17 cellular contexts compared by ENCODE assay signal in genomic region chr2:238247002-238247822, GRCh38. TPM values are rescaled to one million over a fixed set of nuclear protein-coding genes. Genes with fewer than 3 reads are reported as not detected.
DNase-seq lines count a peak whose midpoint lies in the region; ATAC-seq and TF ChIP-seq lines count a peak whose summit lies in the region.
"Had no signal": no experiment of that assay in that cellular context is flagged by ENCODE, and none has a peak within 500 bp of the region (broad histone marks: within the 10 kb centered on the region; RNA-seq: fewer than 3 reads in every experiment).

No MANE protein-coding gene starts in this region.

- no peak overlapping the region for H3K27ac ChIP-seq in CD4-positive, alpha-beta T cell (ENCODE audit: low read depth, low read length)
- no peak overlapping the region for H3K27ac ChIP-seq in smooth muscle cell (ENCODE audit: low read depth)
- H3K27ac ChIP-seq: coronary artery had no signal

- TF ChIP-seq CTCF in CD4-positive, alpha-beta T cell (IDR thresholded peaks at IDR 0.05): no peak
- no peak for TF ChIP-seq CTCF in chondrocyte (IDR thresholded peaks at IDR 0.05)
- TF ChIP-seq CTCF in smooth muscle cell (IDR thresholded peaks at IDR 0.05; ENCODE audit: borderline replicate concordance, insufficient read depth, poor library complexity, severe bottlenecking): no peak

- peaks cover 59% of the 10 kb centered on the region for H3K36me3 Mint-ChIP-seq in CD4-positive, alpha-beta T cell (ENCODE audit: low read depth)
- peaks cover 8% of the 10 kb centered on the region for H3K36me3 Mint-ChIP-seq in chondrocyte (ENCODE audit: low read depth)

- no peak overlapping the region for H2AFZ ChIP-seq in smooth muscle cell (ENCODE audit: low read depth)

- H3K27ac Mint-ChIP-seq in CD4-positive, alpha-beta T cell: peak overlapping the region; percentile 31
- H3K27ac Mint-ChIP-seq in chondrocyte (ENCODE audit: unreplicated experiment): no peak overlapping the region
- H3K27ac Mint-ChIP-seq: activated CD4-positive, alpha-beta memory T cell treated with anti-CD3 and anti-CD28 coated beads for 36 hours; activated T-helper 1 cell treated with anti-CD3 and anti-CD28 coated beads, Interleukin-12 subunit alpha, Interleukin-12 subunit beta, Interleukin-2, Interleukin-4 antibody, amounts not matched to agents 30 ng/mL and 10 ng/mL and 1 ng/mL, durations not matched to agents 14 hours and 24 hours and 36 hours; progenitor cell of endocrine pancreas had no signal

- H3K4me2 ChIP-seq in smooth muscle cell: no peak overlapping the region

- no peaks in the 10 kb centered on the region for H3K27me3 ChIP-seq in CD4-positive, alpha-beta T cell (ENCODE audit: control insufficient read depth, insufficient read depth, low read length)
- no peaks in the 10 kb centered on the region for H3K27me3 ChIP-seq in smooth muscle cell (ENCODE audit: low read depth)
- H3K27me3 ChIP-seq: heart right ventricle had no signal

- H3K27me3 Mint-ChIP-seq in CD4-positive, alpha-beta T cell: no peaks in the 10 kb centered on the region
- H3K27me3 Mint-ChIP-seq in chondrocyte (ENCODE audit: low read depth): no peaks in the 10 kb centered on the region
- H3K27me3 Mint-ChIP-seq: activated CD4-positive, alpha-beta memory T cell treated with anti-CD3 and anti-CD28 coated beads for 36 hours; progenitor cell of endocrine pancreas had no signal

- no peaks in the 10 kb centered on the region for H3F3A ChIP-seq in smooth muscle cell (ENCODE audit: low read depth)

- WGBS in smooth muscle cell (ENCODE audit: low lambda C conversion rate): 94% methylated on average over 13 of the region's 13 CpGs

- H4K20me1 ChIP-seq in smooth muscle cell (ENCODE audit: low read depth): no peaks in the 10 kb centered on the region

- H3K9me3 Mint-ChIP-seq in CD4-positive, alpha-beta T cell: no peaks in the 10 kb centered on the region
- no peaks in the 10 kb centered on the region for H3K9me3 Mint-ChIP-seq in chondrocyte (ENCODE audit: low read depth)
- H3K9me3 Mint-ChIP-seq: activated CD4-positive, alpha-beta memory T cell treated with anti-CD3 and anti-CD28 coated beads for 36 hours; activated T-helper 1 cell treated with anti-CD3 and anti-CD28 coated beads, Interleukin-12 subunit alpha, Interleukin-12 subunit beta, Interleukin-2, Interleukin-4 antibody, amounts not matched to agents 30 ng/mL and 10 ng/mL and 1 ng/mL, durations not matched to agents 14 hours and 24 hours and 36 hours had no signal

- H3K4me1 Mint-ChIP-seq in CD4-positive, alpha-beta T cell (ENCODE audit: low read depth): no peaks in the 10 kb centered on the region
- H3K4me1 Mint-ChIP-seq in chondrocyte (ENCODE audit: low read depth): peaks cover 7% of the 10 kb centered on the region

- intact Hi-C loops in CD4-positive, alpha-beta T cell (cut with DNase I, micrococcal nuclease): no loop called here
- intact Hi-C loops in posterior vena cava (cut with DNase I): no loop called here

- TF ChIP-seq EP300 in Ishikawa (IDR thresholded peaks at IDR 0.05; ENCODE audit: borderline replicate concordance): no peak

- POLR2A ChIA-PET in CD4-positive, alpha-beta T cell (lab: Charles Lee): no interaction called here

- no peaks in the 10 kb centered on the region for H3K9me3 ChIP-seq in CD4-positive, alpha-beta T cell (ENCODE audit: control insufficient read depth, low read length)
- no peaks in the 10 kb centered on the region for H3K9me3 ChIP-seq in smooth muscle cell (replicated peaks; ENCODE audit: low read depth)
- H3K9me3 ChIP-seq: heart right ventricle had no signal

- CTCF ChIA-PET in CD4-positive, alpha-beta T cell (lab: Charles Lee): no interaction called here

- no peak for ATAC-seq in CD4-positive, alpha-beta T cell (ENCODE audit: poor library complexity)
- ATAC-seq in GM21526 (IDR thresholded peaks at IDR 0.05; ENCODE audit: low FRiP score, unreplicated experiment): no peak

- H3K4me3 ChIP-seq in smooth muscle cell: no peak overlapping the region
- H3K4me3 ChIP-seq: coronary artery, heart right ventricle had no signal

- H3K4me3 Mint-ChIP-seq in CD4-positive, alpha-beta T cell: no peak overlapping the region
- no peak overlapping the region for H3K4me3 Mint-ChIP-seq in chondrocyte (ENCODE audit: unreplicated experiment)
- H3K4me3 Mint-ChIP-seq: activated CD4-positive, alpha-beta memory T cell treated with anti-CD3 and anti-CD28 coated beads for 36 hours; activated T-helper 1 cell treated with anti-CD3 and anti-CD28 coated beads, Interleukin-12 subunit alpha, Interleukin-12 subunit beta, Interleukin-2, Interleukin-4 antibody, amounts not matched to agents 30 ng/mL and 10 ng/mL and 1 ng/mL, durations not matched to agents 14 hours and 24 hours and 36 hours had no signal

- H3K79me2 ChIP-seq in smooth muscle cell (ENCODE audit: low read depth): no peaks in the 10 kb centered on the region

- no peak for TF ChIP-seq RAD21 in Ishikawa (IDR thresholded peaks at IDR 0.05; ENCODE audit: low read depth)

- no peaks in the 10 kb centered on the region for H3K36me3 ChIP-seq in smooth muscle cell (ENCODE audit: low read depth)

- H3K9ac ChIP-seq in smooth muscle cell (ENCODE audit: low read depth): no peak overlapping the region

- no peaks in the 10 kb centered on the region for H3K4me1 ChIP-seq in smooth muscle cell (ENCODE audit: low read depth)

- DNase-seq in CD4-positive, alpha-beta T cell: no peak
- peak; percentile 38 for DNase-seq in chondrocyte (ENCODE audit: low spot score)
- peak; percentile 62 for DNase-seq in posterior vena cava (ENCODE audit: low spot score)
- no peak for DNase-seq in DMS53 (lab: John Stamatoyannopoulos, UW)
- DNase-seq in smooth muscle cell (lab: John Stamatoyannopoulos, UW; ENCODE audit: unreplicated experiment): no peak
- no peak for DNase-seq in DMS153 treated with DMSO at 0.1 percent for 48 hours (lab: John Stamatoyannopoulos, UW; ENCODE audit: unreplicated experiment)
- DNase-seq: activated CD4-positive, alpha-beta memory T cell treated with anti-CD3 and anti-CD28 coated beads for 36 hours; anterior cingulate cortex; DMS79; NCI-H1436; NCI-H446 treated with DMSO at 0.1 percent for 48 hours had no signal

TF ChIP-seq in Ishikawa, 13 proteins besides CTCF, POLR2A, EP300 and RAD21:
- no peak for TF ChIP-seq EGR1 (IDR thresholded peaks at IDR 0.05)
- TF ChIP-seq MAX (IDR thresholded peaks at IDR 0.05): no peak
- peak; percentile 87 for TF ChIP-seq CEBPB (IDR thresholded peaks at IDR 0.05)
TF ChIP-seq in Ishikawa: peak in this region for 1.

RNA-seq across cellular contexts. Expression of gene HES6, which starts 7.4 kb away (rescaled TPM):
- total RNA-seq in CD4-positive, alpha-beta T cell: 1 to 10 TPM; 1.5 to 1.9 TPM
- total RNA-seq in chondrocyte: 16.2 to 33.3 TPM (median 16.5 TPM) in 3 replicates
- 1 to 10 TPM; 2.3 to 6.9 TPM for total RNA-seq in posterior vena cava
- total RNA-seq in smooth muscle cell: 0.81 TPM in 1 of 2 replicates, not detected in the other
- 2.7 and 6.4 TPM in 2 replicates for polyA plus RNA-seq in smooth muscle cell

RNA-seq across cellular contexts. Expression of gene PER2, which starts 41.2 kb away (rescaled TPM):
- total RNA-seq in CD4-positive, alpha-beta T cell: 10 to 100 TPM; 33.8 to 38.2 TPM
- total RNA-seq in chondrocyte (2.7 to 3.3 TPM (median 2.9 TPM) in 3 replicates), posterior vena cava (10 to 100 TPM; 10.1 to 16.8 TPM), smooth muscle cell (5.0 and 9.7 TPM in 2 replicates)
- 3.5 and 7.9 TPM in 2 replicates for polyA plus RNA-seq in smooth muscle cell

RNA-seq across cellular contexts. Expression of gene ILKAP, which starts 43.7 kb away (rescaled TPM):
- 100 to 1,000 TPM; 133 to 143 TPM for total RNA-seq in CD4-positive, alpha-beta T cell
- total RNA-seq in chondrocyte (24.9 to 36.7 TPM (median 29.7 TPM) in 3 replicates), posterior vena cava (10 to 100 TPM; 32.2 to 34.9 TPM), smooth muscle cell (11.0 and 12.0 TPM in 2 replicates)
- polyA plus RNA-seq in smooth muscle cell: 21.9 and 23.3 TPM in 2 replicates

Comparison
In these comparisons a context has a peak if more than half of its experiments do, and no peak if none do; other contexts are left out.
1. DNase-seq: peak in chondrocyte (single experiment) and posterior vena cava (single experiment); none in CD4-positive, alpha-beta T cell (0 of 10), DMS53 (single experiment), smooth muscle cell (single experiment) and DMS153 treated with DMSO at 0.1 percent for 48 hours (single experiment).